Comparison of ENCODE assay signal across 8 cellular contexts in genomic region chr7:87627634-87627994, GRCh38. TPM values are rescaled to one million over a fixed set of nuclear protein-coding genes. Genes with fewer than 3 reads are reported as not detected.
DNase-seq lines count a peak whose midpoint lies in the region; ATAC-seq and TF ChIP-seq lines count a peak whose summit lies in the region.

No MANE protein-coding gene starts in this region.

- CTCF ChIA-PET in AG04450 (lab: Charles Lee), result no interaction called here

- POLR2A ChIA-PET in AG04450 (lab: Yijun Ruan, JAX), result no interaction called here

- H3K36me3 ChIP-seq in iPS-20b (ENCODE audit: insufficient read depth, low read depth, low read length), result no peaks in the 10 kb centered on the region

- no peak overlapping the region for H3K9ac ChIP-seq in iPS-20b (ENCODE audit: low read depth, low read length)

- H3K27ac ChIP-seq in AG04450 (ENCODE audit: low read depth, low read length), result no peak overlapping the region
- peak overlapping the region; percentile 70 for H3K27ac ChIP-seq in angular gyrus (ENCODE audit: low read depth, low read length)
- no peak overlapping the region for H3K27ac ChIP-seq in iPS-20b (ENCODE audit: low read length)

- ATAC-seq in GM19324 (IDR thresholded peaks at IDR 0.05; ENCODE audit: low FRiP score, unreplicated experiment) (peak; percentile 21), HG03342 (IDR thresholded peaks at IDR 0.05; ENCODE audit: unreplicated experiment) (peak; percentile 27)
- peak; percentile 20 for ATAC-seq in stimulated activated naive CD8-positive, alpha-beta T cell treated with anti-CD3 and anti-CD28 coated beads, Interleukin-15, Interleukin-2, amounts not matched to agents 100 U/mL and 50 U/mL, for 24 hours

- no peak for DNase-seq in AG04450 (ENCODE audit: low read depth, low spot score)
- DNase-seq in stimulated activated naive CD8-positive, alpha-beta T cell treated with anti-CD3 and anti-CD28 coated beads, Interleukin-15, Interleukin-2, amounts not matched to agents 100 U/mL and 50 U/mL, for 24 hours, result peak; percentile 32
- no peak for DNase-seq in NOMO-1 treated with DMSO at 0.1 percent for 48 hours (lab: John Stamatoyannopoulos, UW; ENCODE audit: unreplicated experiment)
- DNase-seq in C1 segment of cervical spinal cord (lab: John Stamatoyannopoulos, UW), result no peak

- TF ChIP-seq CTCF in AG04450 (IDR thresholded peaks at IDR 0.05; ENCODE audit: low read depth, low read length), result no peak

- peaks cover 5% of the 10 kb centered on the region; the same call in 1 of the 2 replicates for H3K9me3 ChIP-seq in AG04450 (ENCODE audit: control insufficient read depth, insufficient read depth, low read length)
- H3K9me3 ChIP-seq in iPS-20b (ENCODE audit: insufficient read depth, low read depth, low read length), result no peaks in the 10 kb centered on the region

- H3K4me1 ChIP-seq in iPS-20b (ENCODE audit: insufficient read depth, low read length), result no peaks in the 10 kb centered on the region

- H3K27me3 ChIP-seq in AG04450 (ENCODE audit: control insufficient read depth, insufficient read depth, low read length) (peaks cover 17% of the 10 kb centered on the region), iPS-20b (ENCODE audit: insufficient read depth, low read length) (peaks cover 37% of the 10 kb centered on the region)

- H3K4me3 ChIP-seq in AG04450 (ENCODE audit: low read depth, low read length) (peak overlapping the region; percentile 65), iPS-20b (ENCODE audit: low read length) (peak overlapping the region; percentile 74)

RNA-seq across cellular contexts. Expression of gene RUNDC3B, which starts 0.6 kb away (rescaled TPM):
- 0.12 and 0.26 TPM in 2 replicates for polyA plus RNA-seq in AG04450 (2011; rRNA removed)
- not detected in 2 replicates for polyA minus RNA-seq in AG04450 (2011; rRNA and poly(A)+ RNA removed)

RNA-seq across cellular contexts. Expression of gene ABCB1, which starts 26.9 kb away (rescaled TPM):
- polyA plus RNA-seq in AG04450 (2011; rRNA removed), result 2.9 and 4.1 TPM in 2 replicates
- polyA minus RNA-seq in AG04450 (2011; rRNA and poly(A)+ RNA removed), result 3.8 and 3.9 TPM in 2 replicates
